ENCODE assay signal across 12 cellular contexts in the genomic region with DNA sequence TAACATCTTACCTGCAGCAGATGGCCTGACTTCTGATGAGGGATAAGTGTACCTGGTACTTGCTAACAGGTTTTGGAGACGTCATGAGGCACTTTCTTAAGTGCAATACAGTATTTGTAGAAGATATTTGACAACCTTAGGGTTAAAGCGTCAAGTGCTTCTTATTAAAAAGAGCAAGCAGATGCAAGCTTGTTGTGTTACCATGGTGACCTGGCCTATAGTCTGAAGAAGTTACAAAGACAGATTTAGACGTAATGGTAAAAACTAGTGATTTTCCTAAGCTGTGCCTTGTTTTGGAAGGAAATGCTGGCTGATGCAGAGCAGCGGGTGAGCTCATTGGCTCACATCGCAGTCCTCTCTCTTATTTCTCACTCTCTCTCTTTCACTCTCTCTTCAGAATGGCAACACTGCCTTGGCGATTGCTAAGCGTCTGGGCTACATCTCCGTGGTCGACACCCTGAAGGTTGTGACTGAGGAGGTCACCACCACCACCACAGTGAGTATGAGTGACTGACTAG.
A peak's percentile ranks its signal among the peaks of the same experiment; 100 is the strongest.
DNase-seq lines count a peak whose midpoint lies in the region; ATAC-seq and TF ChIP-seq lines count a peak whose summit lies in the region.
"Had no signal": no experiment of that assay in that cellular context is flagged by ENCODE, and none has a peak within 500 bp of the region (broad histone marks: within the 10 kb centered on the region; RNA-seq: fewer than 3 reads in every experiment).

No MANE protein-coding gene starts in this region.

- H3K4me3 ChIP-seq in GM23338 (peak overlapping the region; percentile 37), coronary artery (peak overlapping the region; percentile 67), spleen (peak overlapping the region in 7 of 8 donors; percentile 3 to 49 (median 24)), Caco-2 (ENCODE audit: low read depth, low read length) (no peak overlapping the region)

- H3K4me3 Mint-ChIP-seq in GM23338 (peak overlapping the region; percentile 65), Caco-2 (ENCODE audit: unreplicated experiment) (no peak overlapping the region)
- H3K4me3 Mint-ChIP-seq: T-helper 1 cell treated with Interleukin-12 subunit alpha and Interleukin-12 subunit beta and Interleukin-4 antibody, amounts not matched to agents 30 μg/mL and 1 μg/mL, for 36 hours had no signal

- POLR2A ChIA-PET in Caco-2 (lab: Charles Lee) = no interaction called here

- intact Hi-C loops in spleen (cut with DNase I; ENCODE audit: low total_unique reads) (no loop called here), Caco-2 (cut with micrococcal nuclease; ENCODE audit: unreplicated experiment) (no loop called here)

- 66 to 80% (median 71%) methylated on average over 9 of the region's 9 CpGs for WGBS in spleen, 5 donors

- H3K36me3 Mint-ChIP-seq in GM23338 (ENCODE audit: low read depth) (no peaks in the 10 kb centered on the region), Caco-2 (ENCODE audit: insufficient read depth, unreplicated experiment) (no peaks in the 10 kb centered on the region)

- H3F3A ChIP-seq in GM23338 (replicated peaks; ENCODE audit: low read depth) = peaks cover 22% of the 10 kb centered on the region; the same call in 1 of the 2 replicates

- no peaks in the 10 kb centered on the region for H4K20me1 ChIP-seq in GM23338 (replicated peaks; ENCODE audit: insufficient read depth)

- ATAC-seq in GM23338 (peak; percentile 40), GM21390 (IDR thresholded peaks at IDR 0.05; ENCODE audit: unreplicated experiment) (no peak)

- peak overlapping the region; percentile 91 for H3K27ac ChIP-seq in GM23338 (ENCODE audit: low read depth)
- peak overlapping the region; percentile 76 to 82 for H3K27ac ChIP-seq in coronary artery
- peak overlapping the region in 7 of 8 donors; percentile 22 to 78 (median 60) for H3K27ac ChIP-seq in spleen

- H3K27ac Mint-ChIP-seq in GM23338 = peak overlapping the region; percentile 93
- H3K27ac Mint-ChIP-seq in Caco-2 (ENCODE audit: unreplicated experiment) = no peak overlapping the region
- H3K27ac Mint-ChIP-seq: activated T-helper 2 cell treated with anti-CD3 and anti-CD28 coated beads, Interferon-gamma antibody, Interleukin-2, Interleukin-4, amounts not matched to agents 10 μg/mL and 5 μg/mL and 100 μg/mL, durations not matched to agents 14 hours and 24 hours and 36 hours; T-helper 1 cell treated with Interleukin-12 subunit alpha and Interleukin-12 subunit beta and Interleukin-4 antibody, amounts not matched to agents 30 μg/mL and 1 μg/mL, for 36 hours had no signal

- H3K9me3 ChIP-seq in spleen (no peaks in the 10 kb centered on the region), Caco-2 (no peaks in the 10 kb centered on the region)

- DNase-seq in GM23338 (ENCODE audit: low spot score) (peak; percentile 37), coronary artery (ENCODE audit: low spot score) (no peak), kidney tubule cell (ENCODE audit: low spot score) (peak; percentile 27), spleen (no peak), Caco-2 (no peak)
- no peak for DNase-seq in central memory CD4-positive, alpha-beta T cell
- DNase-seq in stimulated activated naive CD4-positive, alpha-beta T cell (lab: John Stamatoyannopoulos, UW) = no peak
- DNase-seq: NCI-H1694 treated with DMSO at 0.1 percent for 48 hours; stimulated activated CD4-positive, alpha-beta T cell treated with anti-CD3 and anti-CD28 coated beads, Interleukin-2, amount 100 ng/mL, for 24 hours had no signal

- H3K9me2 ChIP-seq in GM23338 (ENCODE audit: insufficient read depth) = no peaks in the 10 kb centered on the region

- H3K27me3 Mint-ChIP-seq in GM23338 (ENCODE audit: insufficient read depth, low read depth, poor library complexity) (no peaks in the 10 kb centered on the region), Caco-2 (ENCODE audit: insufficient read depth, unreplicated experiment) (no peaks in the 10 kb centered on the region)

- no peaks in the 10 kb centered on the region for H3K79me2 ChIP-seq in GM23338 (replicated peaks; ENCODE audit: insufficient read depth)

- H3K27me3 ChIP-seq in GM23338 (ENCODE audit: insufficient read depth) = no peaks in the 10 kb centered on the region
- H3K27me3 ChIP-seq in spleen (replicated peaks in 1 of 7) = no peaks in the 10 kb centered on the region
- H3K27me3 ChIP-seq in Caco-2 (replicated peaks; ENCODE audit: control insufficient read depth, insufficient read depth, low read length) = no peaks in the 10 kb centered on the region

- no TSS peak for BruUV-seq in Caco-2 (replicated peaks; lab: Mats Ljungman, UMichigan)

- peaks cover 66% of the 10 kb centered on the region for H3K4me1 Mint-ChIP-seq in GM23338
- no peaks in the 10 kb centered on the region for H3K4me1 Mint-ChIP-seq in Caco-2 (ENCODE audit: low read depth, unreplicated experiment)

- H3K4me2 ChIP-seq in GM23338 = peak overlapping the region; percentile 65

- TF ChIP-seq CTCF in GM23338 (conservative IDR thresholded peaks at IDR 0.05; ENCODE audit: low read depth in 2 of 2) (no peak), coronary artery (IDR thresholded peaks at IDR 0.05) (no peak), spleen (IDR thresholded peaks at IDR 0.05 in 8 of 11, conservative IDR thresholded peaks at IDR 0.05 in 3 of 11) (no peak), Caco-2 (IDR thresholded peaks at IDR 0.05; ENCODE audit: insufficient read depth in 1 of 2, low read depth in 1 of 2, low read length in 1 of 2, severe bottlenecking in 1 of 2, unreplicated experiment in 1 of 2) (no peak)

- no peaks in the 10 kb centered on the region for H3K36me3 ChIP-seq in GM23338 (ENCODE audit: insufficient read depth)
- no peaks in the 10 kb centered on the region for H3K36me3 ChIP-seq in spleen
- no peaks in the 10 kb centered on the region for H3K36me3 ChIP-seq in Caco-2 (ENCODE audit: control insufficient read depth, insufficient read depth, low read length)

- TF ChIP-seq POLR2A in spleen (IDR thresholded peaks at IDR 0.05) = peak in 1 of 3 donors; percentile 47

- peaks cover 36% of the 10 kb centered on the region for H3K4me1 ChIP-seq in GM23338 (ENCODE audit: insufficient read depth)
- peaks cover 0 to 8% (median 0%) of the 10 kb centered on the region in 6 donors for H3K4me1 ChIP-seq in spleen
- no peaks in the 10 kb centered on the region for H3K4me1 ChIP-seq in Caco-2

- H2AFZ ChIP-seq in GM23338 = 0 out of 2 replicates have a peak overlapping the region, but pooled peaks have one; percentile 7

- H3K9me3 Mint-ChIP-seq in GM23338 (no peaks in the 10 kb centered on the region), Caco-2 (ENCODE audit: unreplicated experiment) (no peaks in the 10 kb centered on the region)
- H3K9me3 Mint-ChIP-seq: activated T-helper 2 cell treated with anti-CD3 and anti-CD28 coated beads, Interferon-gamma antibody, Interleukin-2, Interleukin-4, amounts not matched to agents 10 μg/mL and 5 μg/mL and 100 μg/mL, durations not matched to agents 14 hours and 24 hours and 36 hours; T-helper 1 cell treated with Interleukin-12 subunit alpha and Interleukin-12 subunit beta and Interleukin-4 antibody, amounts not matched to agents 30 μg/mL and 1 μg/mL, for 36 hours had no signal

- CTCF ChIA-PET in Caco-2 (lab: Charles Lee) = no interaction called here

TF ChIP-seq in GM23338, 12 proteins besides CTCF, POLR2A, EP300 and RAD21:
- TF ChIP-seq JUNB (IDR thresholded peaks at IDR 0.05; ENCODE audit: unreplicated experiment) = no peak
- no peak for TF ChIP-seq CREB1 (CRISPR knock-in tag; IDR thresholded peaks at IDR 0.05; ENCODE audit: low read depth)
- no peak for TF ChIP-seq STAT1 (IDR thresholded peaks at IDR 0.05; ENCODE audit: unreplicated experiment)
- TF ChIP-seq, protein P1, sequence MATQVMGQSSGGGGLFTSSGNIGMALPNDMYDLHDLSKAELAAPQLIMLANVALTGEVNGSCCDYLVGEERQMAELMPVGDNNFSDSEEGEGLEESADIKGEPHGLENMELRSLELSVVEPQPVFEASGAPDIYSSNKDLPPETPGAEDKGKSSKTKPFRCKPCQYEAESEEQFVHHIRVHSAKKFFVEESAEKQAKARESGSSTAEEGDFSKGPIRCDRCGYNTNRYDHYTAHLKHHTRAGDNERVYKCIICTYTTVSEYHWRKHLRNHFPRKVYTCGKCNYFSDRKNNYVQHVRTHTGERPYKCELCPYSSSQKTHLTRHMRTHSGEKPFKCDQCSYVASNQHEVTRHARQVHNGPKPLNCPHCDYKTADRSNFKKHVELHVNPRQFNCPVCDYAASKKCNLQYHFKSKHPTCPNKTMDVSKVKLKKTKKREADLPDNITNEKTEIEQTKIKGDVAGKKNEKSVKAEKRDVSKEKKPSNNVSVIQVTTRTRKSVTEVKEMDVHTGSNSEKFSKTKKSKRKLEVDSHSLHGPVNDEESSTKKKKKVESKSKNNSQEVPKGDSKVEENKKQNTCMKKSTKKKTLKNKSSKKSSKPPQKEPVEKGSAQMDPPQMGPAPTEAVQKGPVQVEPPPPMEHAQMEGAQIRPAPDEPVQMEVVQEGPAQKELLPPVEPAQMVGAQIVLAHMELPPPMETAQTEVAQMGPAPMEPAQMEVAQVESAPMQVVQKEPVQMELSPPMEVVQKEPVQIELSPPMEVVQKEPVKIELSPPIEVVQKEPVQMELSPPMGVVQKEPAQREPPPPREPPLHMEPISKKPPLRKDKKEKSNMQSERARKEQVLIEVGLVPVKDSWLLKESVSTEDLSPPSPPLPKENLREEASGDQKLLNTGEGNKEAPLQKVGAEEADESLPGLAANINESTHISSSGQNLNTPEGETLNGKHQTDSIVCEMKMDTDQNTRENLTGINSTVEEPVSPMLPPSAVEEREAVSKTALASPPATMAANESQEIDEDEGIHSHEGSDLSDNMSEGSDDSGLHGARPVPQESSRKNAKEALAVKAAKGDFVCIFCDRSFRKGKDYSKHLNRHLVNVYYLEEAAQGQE (IDR thresholded peaks at IDR 0.05; ENCODE audit: unreplicated experiment) = no peak
- TF ChIP-seq ZNF331 (CRISPR knock-in tag; IDR thresholded peaks at IDR 0.05; ENCODE audit: low read depth) = no peak

Comparison
In these comparisons a context has a peak if more than half of its experiments do, and no peak if none do; other contexts are left out.
1. DNase-seq: peak in GM23338 (single experiment) and kidney tubule cell (single experiment); none in coronary artery (single experiment), spleen (single experiment), Caco-2 (0 of 2), central memory CD4-positive, alpha-beta T cell (single experiment) and stimulated activated naive CD4-positive, alpha-beta T cell (0 of 6).
2. Peak in every context shown above with its lines, with median percentiles within 50 percentile points of each other: H3K27ac ChIP-seq.